In genomic region chr1:152861374-152861773, GRCh38 we compare ENCODE assay signal across 9 cellular contexts. TPM values are rescaled to one million over a fixed set of nuclear protein-coding genes. Genes with fewer than 3 reads are reported as not detected.
"Had no signal": no experiment of that assay in that cellular context is flagged by ENCODE, and none has a peak within 500 bp of the region (broad histone marks: within the 10 kb centered on the region; RNA-seq: fewer than 3 reads in every experiment).

No MANE protein-coding gene starts in this region.

- DNase-seq: GDM1, GF-D8 had no signal

- H3K4me3 ChIP-seq: GM12878 had no signal

- ATAC-seq: GM12878 had no signal

- FAIRE-seq: G401.6, GM12878, GM12891, GM12892, GM18507, GM19239 had no signal

RNA-seq across cellular contexts. Expression of gene LCE7A, which starts 1.6 kb away (rescaled TPM):
- total RNA-seq: G401, GM12878 had no signal

RNA-seq across cellular contexts. Expression of gene SMCP, which starts 16.7 kb away (rescaled TPM):
- total RNA-seq: G401, GM12878 had no signal

RNA-seq across cellular contexts. Expression of gene LCE6A, which starts 18.7 kb away (rescaled TPM):
- total RNA-seq: G401 had no signal

RNA-seq across cellular contexts. Expression of gene LCE1A, which starts 34.1 kb away (rescaled TPM):
- total RNA-seq: G401, GM12878 had no signal

RNA-seq across cellular contexts. Expression of gene IVL, which starts 47.0 kb away (rescaled TPM):
- total RNA-seq: G401 had no signal
